20 cellular contexts compared by ENCODE assay signal in genomic region chr1:225500589-225501192, GRCh38.
DNase-seq lines count a peak whose midpoint lies in the region; ATAC-seq, FAIRE-seq and TF ChIP-seq lines count a peak whose summit lies in the region.
"Had no signal": no experiment of that assay in that cellular context is flagged by ENCODE, and none has a peak within 500 bp of the region (broad histone marks: within the 10 kb centered on the region; RNA-seq: fewer than 3 reads in every experiment).

No MANE protein-coding gene starts in this region.

- H3K4me3 ChIP-seq in HUES48 (ENCODE audit: low read depth, low read length): peak overlapping the region; percentile 6; the same call in 1 of the 2 replicates
- H3K4me3 ChIP-seq in transverse colon: no peak overlapping the region
- no peak overlapping the region for H3K4me3 ChIP-seq in heart left ventricle
- H3K4me3 ChIP-seq: K562, SK-N-MC had no signal

- peaks cover 29% of the 10 kb centered on the region for H3K36me3 Mint-ChIP-seq in chondrocyte (ENCODE audit: low read depth)
- peaks cover 28% of the 10 kb centered on the region for H3K36me3 Mint-ChIP-seq in mesothelial cell of epicardium
- H3K36me3 Mint-ChIP-seq: CD8-positive, alpha-beta memory T cell had no signal

- DNase-seq in chondrocyte (ENCODE audit: low spot score): no peak
- no peak for DNase-seq in mesothelial cell of epicardium (ENCODE audit: low spot score in 2 of 2, unreplicated experiment in 2 of 2)
- no peak for DNase-seq in transverse colon
- DNase-seq in heart left ventricle: no peak
- no peak for DNase-seq in activated CD4-positive, alpha-beta T cell treated with anti-CD3 and anti-CD28 coated beads for 4 hours
- no peak for DNase-seq in GM12892 (ENCODE audit: insufficient read length)
- DNase-seq: ACHN; C1 segment of cervical spinal cord; CD8-positive, alpha-beta memory T cell; H7; NCI-H1092 treated with DMSO at 0.1 percent for 48 hours; NCI-H1694; NCI-H2081 treated with DMSO at 0.1 percent for 48 hours; NCI-H2227 treated with DMSO at 0.1 percent for 48 hours; NCI-H510A treated with DMSO at 0.1 percent for 48 hours; NCI-H82; SHP77 had no signal

- H3K27me3 Mint-ChIP-seq in chondrocyte (ENCODE audit: low read depth) (no peaks in the 10 kb centered on the region), mesothelial cell of epicardium (ENCODE audit: low read depth) (no peaks in the 10 kb centered on the region)

- intact Hi-C loops in transverse colon (cut with DNase I; ENCODE audit: low total_unique reads): no loop called here
- intact Hi-C loops in heart left ventricle (cut with DNase I): loop anchor here in 2 of 10 donors (10.0 kb wide), 2 partner anchors 54 to 154 kb away; partner anchors contain the start of gene ENAH (in 1 of the 2)

- H3K4me3 Mint-ChIP-seq in chondrocyte (ENCODE audit: unreplicated experiment): no peak overlapping the region
- H3K4me3 Mint-ChIP-seq in mesothelial cell of epicardium: no peak overlapping the region
- H3K4me3 Mint-ChIP-seq: CD8-positive, alpha-beta memory T cell had no signal

- no peak overlapping the region for H3K9ac ChIP-seq in HUES48 (ENCODE audit: low read depth, low read length)

- in situ Hi-C loops in transverse colon (cut with MboI; ENCODE audit: low pct_ligation_motif_present in 1 of 4, low pct_unique_long_range_greater_than_20kb in 1 of 4, low sequenced_read_pairs in 3 of 4): no loop called here

- TF ChIP-seq POLR2A in transverse colon (IDR thresholded peaks at IDR 0.05) (no peak), heart left ventricle (IDR thresholded peaks at IDR 0.05) (no peak), GM12892 (IDR thresholded peaks at IDR 0.05; ENCODE audit: low read depth, low read length) (no peak)

- H3K9me3 Mint-ChIP-seq in chondrocyte (ENCODE audit: low read depth): no peaks in the 10 kb centered on the region
- H3K9me3 Mint-ChIP-seq in mesothelial cell of epicardium: no peaks in the 10 kb centered on the region
- H3K9me3 Mint-ChIP-seq: CD8-positive, alpha-beta memory T cell had no signal

- WGBS in transverse colon (ENCODE audit: low coverage in 1 of 2), 2 donors: 45 to 61% methylated on average over 4 of the region's 4 CpGs
- 80 to 94% (median 92%) methylated on average over 4 of the region's 4 CpGs for whole genome bisulfite sequencing in heart left ventricle, 4 donors

- peaks cover 41% of the 10 kb centered on the region for H3K4me1 ChIP-seq in HUES48 (ENCODE audit: control insufficient read depth, insufficient read depth, low read length)
- H3K4me1 ChIP-seq in transverse colon: peaks cover 0 to 13% (median 2%) of the 10 kb centered on the region in 4 donors
- peaks cover 0 to 8% (median 0%) of the 10 kb centered on the region in 12 donors for H3K4me1 ChIP-seq in heart left ventricle

- TF ChIP-seq EP300 in transverse colon (IDR thresholded peaks at IDR 0.05; ENCODE audit: low read depth): no peak

- H3K27ac ChIP-seq in HUES48 (ENCODE audit: low read depth, low read length): peak overlapping the region; percentile 76
- peak overlapping the region; percentile 27 to 60 (median 43) for H3K27ac ChIP-seq in transverse colon
- H3K27ac ChIP-seq in heart left ventricle: no peak overlapping the region
- H3K27ac ChIP-seq: SK-N-MC had no signal

- ATAC-seq in heart left ventricle: no peak
- ATAC-seq: K562 had no signal

- H3K27me3 ChIP-seq in HUES48 (ENCODE audit: control insufficient read depth, insufficient read depth, low read length): no peaks in the 10 kb centered on the region
- no peaks in the 10 kb centered on the region for H3K27me3 ChIP-seq in transverse colon
- no peaks in the 10 kb centered on the region for H3K27me3 ChIP-seq in heart left ventricle

- FAIRE-seq in GM12892 (lab: Jason Lieb, UNC): no peak
- FAIRE-seq: K562 had no signal

- TF ChIP-seq CTCF in chondrocyte (IDR thresholded peaks at IDR 0.05) (no peak), mesothelial cell of epicardium (IDR thresholded peaks at IDR 0.05; ENCODE audit: unreplicated experiment) (no peak), transverse colon (IDR thresholded peaks at IDR 0.05) (no peak), heart left ventricle (IDR thresholded peaks at IDR 0.05) (no peak)

- H3K9me3 ChIP-seq in HUES48 (ENCODE audit: control insufficient read depth, insufficient read depth, low read length): no peaks in the 10 kb centered on the region
- no peaks in the 10 kb centered on the region for H3K9me3 ChIP-seq in transverse colon
- H3K9me3 ChIP-seq in heart left ventricle: no peaks in the 10 kb centered on the region

- H3K27ac Mint-ChIP-seq in chondrocyte (ENCODE audit: unreplicated experiment) (peak overlapping the region; percentile 15), mesothelial cell of epicardium (peak overlapping the region; percentile 30)
- H3K27ac Mint-ChIP-seq: CD8-positive, alpha-beta memory T cell had no signal

- H3K4me1 Mint-ChIP-seq in chondrocyte (ENCODE audit: low read depth) (peaks cover 15% of the 10 kb centered on the region), mesothelial cell of epicardium (peaks cover 15% of the 10 kb centered on the region)

- H3K36me3 ChIP-seq in HUES48 (ENCODE audit: control insufficient read depth, insufficient read depth, low read length) (peaks cover 62% of the 10 kb centered on the region), transverse colon (no peaks in the 10 kb centered on the region), heart left ventricle (peaks cover 0 to 78% (median 10%) of the 10 kb centered on the region in 9 donors)

Comparison
In these comparisons a context has a peak if more than half of its experiments do, and no peak if none do; other contexts are left out.
1. H3K27ac ChIP-seq: peak in HUES48 (single experiment) and transverse colon (4 of 4); none in heart left ventricle (0 of 12).